ENCODE assay signal across 11 cellular contexts in the genomic region with DNA sequence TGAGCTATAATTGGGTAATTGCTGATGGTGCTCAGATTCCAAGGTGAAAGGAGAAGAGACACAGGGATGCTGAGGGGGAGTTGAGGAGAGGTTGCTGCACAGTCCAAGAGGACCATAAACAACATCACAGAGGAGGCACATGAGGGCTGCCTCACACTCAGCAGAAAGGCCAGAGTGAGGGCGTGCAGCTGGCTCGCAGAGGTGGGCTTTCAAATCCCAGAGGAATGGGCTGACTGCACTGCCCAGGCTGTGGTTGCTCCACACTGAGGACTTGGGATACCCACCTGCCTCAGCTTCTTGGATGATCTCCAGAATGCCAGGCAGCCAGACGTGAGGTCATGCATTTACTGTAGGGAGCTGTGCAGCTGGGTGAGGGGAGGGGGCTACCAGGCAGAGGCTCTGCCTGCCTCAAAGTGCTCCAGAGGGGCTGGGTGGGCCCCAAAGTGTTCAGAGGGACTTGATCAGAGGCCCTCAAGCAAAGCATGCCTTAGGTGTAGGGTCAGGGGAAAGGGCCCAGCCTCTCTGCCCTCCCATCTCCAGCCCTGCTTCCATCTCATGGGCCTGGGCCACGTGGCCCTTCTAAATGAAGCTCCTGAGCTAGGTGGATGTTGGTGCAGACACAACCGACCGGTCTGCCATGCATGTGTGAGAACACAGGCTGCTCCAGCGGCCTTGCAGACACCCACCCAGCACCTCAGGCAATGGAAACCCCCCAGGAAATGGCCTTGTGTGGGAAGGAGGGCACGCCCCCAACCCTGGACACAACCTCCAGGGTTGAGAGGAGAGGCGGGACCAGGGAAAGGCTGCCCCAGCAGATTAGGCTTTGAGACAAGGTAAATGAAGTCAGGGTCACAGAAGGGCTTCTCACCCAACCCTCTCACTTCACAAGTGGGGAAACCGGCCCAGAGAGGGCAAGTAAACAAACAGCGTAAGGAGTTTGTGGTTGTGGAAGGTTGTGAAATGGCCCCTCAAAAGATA.
DNase-seq lines count a peak whose midpoint lies in the region; ATAC-seq and FAIRE-seq lines count a peak whose summit lies in the region.
"Had no signal": no experiment of that assay in that cellular context is flagged by ENCODE, and none has a peak within 500 bp of the region (broad histone marks: within the 10 kb centered on the region; RNA-seq: fewer than 3 reads in every experiment).

No MANE protein-coding gene starts in this region.

- FAIRE-seq in urothelium cell line (lab: Jason Lieb, UNC): peak; percentile 65

- ATAC-seq in HG03460 (IDR thresholded peaks at IDR 0.05; ENCODE audit: unreplicated experiment) (no peak), GM21423 (IDR thresholded peaks at IDR 0.05; ENCODE audit: unreplicated experiment) (no peak)

- DNase-seq in NCI-H345 (lab: John Stamatoyannopoulos, UW) (peak; percentile 53), NCI-H345 treated with DMSO at 0.1 percent for 48 hours (lab: John Stamatoyannopoulos, UW; ENCODE audit: unreplicated experiment) (no peak), NCI-H2107 (lab: John Stamatoyannopoulos, UW) (peak; percentile 69), left kidney (ENCODE audit: low read depth, low spot score) (peak; percentile 61), urothelium cell line (ENCODE audit: low spot score) (peak; percentile 54), COR-L47 (lab: John Stamatoyannopoulos, UW) (no peak)
- DNase-seq: 8988T, NCI-H1694 treated with DMSO at 0.1 percent for 48 hours, NCI-H526 had no signal

Comparison
In these comparisons a context has a peak if more than half of its experiments do, and no peak if none do; other contexts are left out.
1. DNase-seq: peak in NCI-H345 (single experiment), NCI-H2107 (single experiment), left kidney (single experiment) and urothelium cell line (single experiment); none in NCI-H345 treated with DMSO at 0.1 percent for 48 hours (single experiment) and COR-L47 (single experiment).